In the genomic region with DNA sequence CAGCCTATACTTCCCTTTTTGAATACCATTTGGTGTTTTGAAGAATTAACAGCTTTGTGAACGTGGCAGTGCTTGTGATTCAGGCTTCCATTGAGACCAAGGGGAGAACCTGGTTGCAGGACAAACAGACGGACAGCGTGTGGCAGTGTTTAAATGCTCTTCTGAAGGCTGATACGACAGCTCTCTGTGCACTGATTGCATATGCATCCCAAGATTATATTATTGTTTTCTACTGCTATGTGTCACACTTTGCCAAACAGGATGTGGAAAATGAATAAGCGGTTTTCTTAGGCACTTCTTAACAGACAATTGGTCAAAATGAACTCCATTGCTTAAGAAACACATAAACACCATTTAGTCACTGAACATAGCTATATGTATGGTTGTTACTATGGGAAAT, we compare ENCODE assay signal across 10 cellular contexts. TPM values are rescaled to one million over a fixed set of nuclear protein-coding genes. Genes with fewer than 3 reads are reported as not detected.
DNase-seq lines count a peak whose midpoint lies in the region; ATAC-seq, FAIRE-seq and TF ChIP-seq lines count a peak whose summit lies in the region.
"Not testable (repeated sequence)": the region's sequence is repeated elsewhere in the genome, so short reads cannot be mapped to it uniquely, and the experiment has no call there.
"Had no signal": no experiment of that assay in that cellular context is flagged by ENCODE, and none has a peak within 500 bp of the region (broad histone marks: within the 10 kb centered on the region; RNA-seq: fewer than 3 reads in every experiment).

No MANE protein-coding gene starts in this region.

- peak overlapping the region; percentile 97 for H3K27ac Mint-ChIP-seq in T-helper 17 cell
- peak overlapping the region; percentile 88 for H3K27ac Mint-ChIP-seq in central memory CD8-positive, alpha-beta T cell (ENCODE audit: low read depth)

- peaks cover 23% of the 10 kb centered on the region for H3K4me1 Mint-ChIP-seq in T-helper 17 cell
- H3K4me1 Mint-ChIP-seq in activated T-cell treated with anti-CD3 and anti-CD28 coated beads, Interleukin-2, amount 50 U/mL, for 4 hours (ENCODE audit: low read depth) = peaks cover 14% of the 10 kb centered on the region
- peaks cover 30% of the 10 kb centered on the region for H3K4me1 Mint-ChIP-seq in central memory CD8-positive, alpha-beta T cell

- H3K36me3 Mint-ChIP-seq in T-helper 17 cell (ENCODE audit: low read depth); activated T-cell treated with anti-CD3 and anti-CD28 coated beads, Interleukin-2, amount 50 U/mL, for 4 hours (ENCODE audit: insufficient read depth): not testable (repeated sequence)
- H3K36me3 Mint-ChIP-seq in central memory CD8-positive, alpha-beta T cell (ENCODE audit: insufficient read depth) = peaks cover 22% of the 10 kb centered on the region

- peak; percentile 47 for FAIRE-seq in GM19239 (lab: Jason Lieb, UNC)

- not testable (repeated sequence) for H3K27me3 Mint-ChIP-seq in T-helper 17 cell; activated T-cell treated with anti-CD3 and anti-CD28 coated beads, Interleukin-2, amount 50 U/mL, for 4 hours (ENCODE audit: low read depth); central memory CD8-positive, alpha-beta T cell

- peak overlapping the region; percentile 93 for H3K27ac ChIP-seq in ACC112 (ENCODE audit: low read depth, low read length)
- H3K27ac ChIP-seq in gastrocnemius medialis = peak overlapping the region in 2 of 4 donors; percentile 37 to 49

- DNase-seq in GM19239 (ENCODE audit: insufficient read length, low spot score); T-helper 17 cell; activated T-cell treated with anti-CD3 and anti-CD28 coated beads, Interleukin-2, amount 50 U/mL, for 4 hours; central memory CD8-positive, alpha-beta T cell (ENCODE audit: low spot score in 2 of 2); left ventricle myocardium superior; gastrocnemius medialis: not testable (repeated sequence)
- DNase-seq in MG63 = peak; percentile 47

- not testable (repeated sequence) for H3K9me3 ChIP-seq in MG63; T-helper 17 cell (ENCODE audit: control insufficient read depth, low read length, poor library complexity, severe bottlenecking); gastrocnemius medialis

- TF ChIP-seq CTCF in gastrocnemius medialis (IDR thresholded peaks at IDR 0.05 in 4 of 5, conservative IDR thresholded peaks at IDR 0.05 in 1 of 5) = not testable (repeated sequence)

- not testable (repeated sequence) for H2AFZ ChIP-seq in ACC112 (ENCODE audit: low read length, unreplicated experiment)

- not testable (repeated sequence) for H3K4me1 ChIP-seq in ACC112 (ENCODE audit: control insufficient read depth, insufficient read depth, low read length, unreplicated experiment); gastrocnemius medialis

- H3K27me3 ChIP-seq in ACC112 (ENCODE audit: insufficient read depth, low read length); MG63; gastrocnemius medialis: not testable (repeated sequence)

- H3K4me3 ChIP-seq in ACC112 (ENCODE audit: low read depth, low read length); MG63; gastrocnemius medialis: not testable (repeated sequence)

- in situ Hi-C loops in gastrocnemius medialis (cut with MboI; ENCODE audit: low sequenced_read_pairs in 4 of 4) = not testable (repeated sequence)

- peak overlapping the region; percentile 67 for H3K4me3 Mint-ChIP-seq in T-helper 17 cell
- peak overlapping the region; percentile 13 for H3K4me3 Mint-ChIP-seq in activated T-cell treated with anti-CD3 and anti-CD28 coated beads, Interleukin-2, amount 50 U/mL, for 4 hours
- peak overlapping the region; percentile 45 for H3K4me3 Mint-ChIP-seq in central memory CD8-positive, alpha-beta T cell

- H3K36me3 ChIP-seq in ACC112 (ENCODE audit: insufficient read depth, low read length); MG63; gastrocnemius medialis: not testable (repeated sequence)

- ATAC-seq in T-helper 17 cell (peak; percentile 45), left ventricle myocardium superior (peak; percentile 26), gastrocnemius medialis (peak; percentile 41 to 57)
- ATAC-seq in activated T-cell treated with anti-CD3 and anti-CD28 coated beads, Interleukin-2, amount 50 U/mL, for 4 hours = peak; percentile 67 to 78
- ATAC-seq in central memory CD8-positive, alpha-beta T cell (replicated peaks; ENCODE audit: extremely low read depth, poor library complexity, severe bottlenecking) = peak; percentile 16

- not testable (repeated sequence) for H3K9me3 Mint-ChIP-seq in activated T-cell treated with anti-CD3 and anti-CD28 coated beads, Interleukin-2, amount 50 U/mL, for 4 hours; central memory CD8-positive, alpha-beta T cell

- H3K79me2 ChIP-seq in ACC112 (ENCODE audit: control insufficient read depth, insufficient read depth, low read length, unreplicated experiment) = not testable (repeated sequence)

- intact Hi-C loops in left ventricle myocardium superior (cut with micrococcal nuclease); gastrocnemius medialis (cut with DNase I; ENCODE audit: low total_unique reads): not testable (repeated sequence)

- TF ChIP-seq POLR2A in gastrocnemius medialis (IDR thresholded peaks at IDR 0.05) = not testable (repeated sequence)

RNA-seq across cellular contexts. Expression of gene TMEM50A, which starts 8.2 kb away (rescaled TPM):
- total RNA-seq in MG63 (2014; rRNA removed; shearing (Covaris generic); ENCODE audit: low replicate concordance) = 66.1 and 82.2 TPM in 2 replicates
- 100 to 1,000 TPM in 1 of 2 donors, 10 to 100 TPM in 1; 99.8 to 144 TPM for total RNA-seq in T-helper 17 cell
- total RNA-seq in activated T-cell treated with anti-CD3 and anti-CD28 coated beads, Interleukin-2, amount 50 U/mL, for 4 hours = 10 to 100 TPM; 82.5 to 92.9 (median 90.5) TPM
- total RNA-seq in left ventricle myocardium superior = 73.1 TPM
- total RNA-seq in gastrocnemius medialis = 10 to 100 TPM; 28.4 to 47.9 (median 43.0) TPM

RNA-seq across cellular contexts. Expression of gene RHD, which starts 57.6 kb away (rescaled TPM):
- total RNA-seq in MG63 (2014; rRNA removed; shearing (Covaris generic); ENCODE audit: low replicate concordance) = not detected in 2 replicates
- total RNA-seq in T-helper 17 cell (1 to 10 TPM in 1 of 2 donors, under 1 TPM in 1; 0.20 to 5.0 TPM), left ventricle myocardium superior (not detected), gastrocnemius medialis (under 1 TPM in 1 of 4 donors, not detected in 3; 0.40 TPM)
- total RNA-seq in activated T-cell treated with anti-CD3 and anti-CD28 coated beads, Interleukin-2, amount 50 U/mL, for 4 hours = not detected
- total RNA-seq: bronchial epithelial cell, lower lobe of right lung had no signal

Comparison
In these comparisons a context has a peak if more than half of its experiments do, and no peak if none do; other contexts are left out.
1. ATAC-seq: peak in every context shown above with its lines; median percentile 72 in activated T-cell treated with anti-CD3 and anti-CD28 coated beads, Interleukin-2, amount 50 U/mL, for 4 hours; 49 in gastrocnemius medialis; 45 in T-helper 17 cell; 26 in left ventricle myocardium superior; 16 in central memory CD8-positive, alpha-beta T cell.
2. H3K4me3 Mint-ChIP-seq: peak in every context shown above with its lines; median percentile 67 in T-helper 17 cell; 45 in central memory CD8-positive, alpha-beta T cell; 13 in activated T-cell treated with anti-CD3 and anti-CD28 coated beads, Interleukin-2, amount 50 U/mL, for 4 hours.